Comparison of ENCODE assay signal across 8 cellular contexts in genomic region chr10:80144302-80145131, GRCh38.
DNase-seq lines count a peak whose midpoint lies in the region; ATAC-seq and TF ChIP-seq lines count a peak whose summit lies in the region.

No MANE protein-coding gene starts in this region.

- no peak overlapping the region for H3K27ac ChIP-seq in brain microvascular endothelial cell

- in situ Hi-C loops in brain microvascular endothelial cell (cut with HindIII; ENCODE audit: low pct_ligation_motif_present, low sequenced_read_pairs): no loop called here

- no peaks in the 10 kb centered on the region for H3K36me3 ChIP-seq in iPS-15b (ENCODE audit: control insufficient read depth, insufficient read depth, low read length)
- H3K36me3 ChIP-seq in brain microvascular endothelial cell (replicated peaks): peaks cover 4% of the 10 kb centered on the region

- no peak for TF ChIP-seq CTCF in brain microvascular endothelial cell (IDR thresholded peaks at IDR 0.05; ENCODE audit: low read depth, low read length, missing control alignments)

- peaks cover 12% of the 10 kb centered on the region for H3K27me3 ChIP-seq in iPS-15b (ENCODE audit: control insufficient read depth, insufficient read depth, low read length)
- H3K27me3 ChIP-seq in brain microvascular endothelial cell (replicated peaks): no peaks in the 10 kb centered on the region

- ATAC-seq in GM18873 (IDR thresholded peaks at IDR 0.05; ENCODE audit: low FRiP score, unreplicated experiment): peak; percentile 40
- ATAC-seq in HG02759 (IDR thresholded peaks at IDR 0.05; ENCODE audit: unreplicated experiment): peak; percentile 67

- H3K9ac ChIP-seq in iPS-15b (ENCODE audit: low read depth, low read length): no peak overlapping the region

- peak; percentile 66 for DNase-seq in NCI-H2171 (lab: John Stamatoyannopoulos, UW)
- peak; percentile 58 for DNase-seq in activated T-cell treated with anti-CD3 and anti-CD28 coated beads, Interleukin-2, amount 50 U/mL, for 1 hour
- DNase-seq in stimulated activated naive CD4-positive, alpha-beta T cell treated with Interleukin-2 at 50 U/mL for 16 hours (lab: John Stamatoyannopoulos, UW): peak; percentile 15
- DNase-seq in NCI-H2227 (lab: John Stamatoyannopoulos, UW; ENCODE audit: unreplicated experiment): no peak
- DNase-seq in brain microvascular endothelial cell: no peak

- H3K9me3 ChIP-seq in iPS-15b (ENCODE audit: control insufficient read depth, insufficient read depth, low read length): no peaks in the 10 kb centered on the region

- H3K4me3 ChIP-seq in iPS-15b (ENCODE audit: low read depth, low read length) (peak overlapping the region; percentile 35), brain microvascular endothelial cell (ENCODE audit: low read depth, low read length) (no peak overlapping the region)

- H3K4me1 ChIP-seq in iPS-15b (ENCODE audit: control insufficient read depth, insufficient read depth, low read length): no peaks in the 10 kb centered on the region

Comparison
In these comparisons a context has a peak if more than half of its experiments do, and no peak if none do; other contexts are left out.
1. DNase-seq: peak in NCI-H2171 (single experiment), activated T-cell treated with anti-CD3 and anti-CD28 coated beads, Interleukin-2, amount 50 U/mL, for 1 hour (single experiment) and stimulated activated naive CD4-positive, alpha-beta T cell treated with Interleukin-2 at 50 U/mL for 16 hours (single experiment); none in NCI-H2227 (single experiment) and brain microvascular endothelial cell (single experiment).